8 cellular contexts compared by ENCODE assay signal in genomic region chr12:663293-663871, GRCh38. TPM values are rescaled to one million over a fixed set of nuclear protein-coding genes. Genes with fewer than 3 reads are reported as not detected.
A peak's percentile ranks its signal among the peaks of the same experiment; 100 is the strongest.
DNase-seq lines count a peak whose midpoint lies in the region; ATAC-seq and TF ChIP-seq lines count a peak whose summit lies in the region.

Gene NINJ2, minus strand, starts transcription at chr12:663445. Its CDS starts 85 bp downstream, at chr12:663360.

- peaks cover 9% of the 10 kb centered on the region for H3K27me3 Mint-ChIP-seq in stimulated activated naive CD8-positive, alpha-beta T cell treated with anti-CD3 and anti-CD28 coated beads, Interleukin-15, Interleukin-2, amounts not matched to agents 100 ng/mL and 50 ng/mL, for 24 hours
- H3K27me3 Mint-ChIP-seq in type B pancreatic cell: peaks cover 36% of the 10 kb centered on the region

- H3K27ac Mint-ChIP-seq in stimulated activated naive CD8-positive, alpha-beta T cell treated with anti-CD3 and anti-CD28 coated beads, Interleukin-15, Interleukin-2, amounts not matched to agents 100 ng/mL and 50 ng/mL, for 24 hours: peak within 1 kb of the TSS; percentile 82
- no peak within 1 kb of the TSS for H3K27ac Mint-ChIP-seq in type B pancreatic cell

- TF ChIP-seq CTCF in type B pancreatic cell (conservative IDR thresholded peaks at IDR 0.05): no peak

- peak within 1 kb of the TSS; percentile 73 for H3K4me3 Mint-ChIP-seq in stimulated activated naive CD8-positive, alpha-beta T cell treated with anti-CD3 and anti-CD28 coated beads, Interleukin-15, Interleukin-2, amounts not matched to agents 100 ng/mL and 50 ng/mL, for 24 hours
- no peak within 1 kb of the TSS for H3K4me3 Mint-ChIP-seq in type B pancreatic cell

- no peak for ATAC-seq in GM18498 (IDR thresholded peaks at IDR 0.05; ENCODE audit: unreplicated experiment)

- H3K36me3 ChIP-seq in KOPT-K1 (ENCODE audit: insufficient read depth, low read length): no peaks in the 10 kb centered on the region

- H3K9me3 Mint-ChIP-seq in stimulated activated naive CD8-positive, alpha-beta T cell treated with anti-CD3 and anti-CD28 coated beads, Interleukin-15, Interleukin-2, amounts not matched to agents 100 ng/mL and 50 ng/mL, for 24 hours: no peaks in the 10 kb centered on the region
- no peaks in the 10 kb centered on the region for H3K9me3 Mint-ChIP-seq in type B pancreatic cell

- peaks cover 63% of the 10 kb centered on the region for H3K4me1 Mint-ChIP-seq in stimulated activated naive CD8-positive, alpha-beta T cell treated with anti-CD3 and anti-CD28 coated beads, Interleukin-15, Interleukin-2, amounts not matched to agents 100 ng/mL and 50 ng/mL, for 24 hours (ENCODE audit: low read depth)
- H3K4me1 Mint-ChIP-seq in type B pancreatic cell (ENCODE audit: unreplicated experiment): peaks cover 10% of the 10 kb centered on the region

- no peaks in the 10 kb centered on the region for H3K9me3 ChIP-seq in KOPT-K1 (ENCODE audit: insufficient read depth, low read length, poor library complexity, severe bottlenecking)

- no peaks in the 10 kb centered on the region for H3K36me3 Mint-ChIP-seq in stimulated activated naive CD8-positive, alpha-beta T cell treated with anti-CD3 and anti-CD28 coated beads, Interleukin-15, Interleukin-2, amounts not matched to agents 100 ng/mL and 50 ng/mL, for 24 hours (ENCODE audit: low read depth)
- H3K36me3 Mint-ChIP-seq in type B pancreatic cell: no peaks in the 10 kb centered on the region

- 35 to 62% (median 61%) methylated on average over 17 of the region's 17 CpGs for whole genome bisulfite sequencing in adipose tissue, 3 donors

- H3K27ac ChIP-seq in KOPT-K1 (ENCODE audit: low read depth, low read length, poor library complexity, severe bottlenecking): peak within 1 kb of the TSS; percentile 59
- H3K27ac ChIP-seq in adipose tissue (ENCODE audit: low read depth, low read length): no peak within 1 kb of the TSS

- peak; percentile 74 for DNase-seq in left kidney (ENCODE audit: low read depth, low spot score)
- no peak for DNase-seq in SKM-1 (lab: John Stamatoyannopoulos, UW; ENCODE audit: unreplicated experiment)
- DNase-seq in type B pancreatic cell (ENCODE audit: extremely low spot score, unreplicated experiment): no peak
- no peak for DNase-seq in KG1 (lab: John Stamatoyannopoulos, UW)

RNA-seq across cellular contexts. Expression of gene NINJ2, which starts in this region (rescaled TPM):
- 10 to 100 TPM in 2 of 3 donors, 1 to 10 TPM in 1; 1.4 to 30.5 (median 19.5) TPM for polyA plus RNA-seq in adipose tissue
- total RNA-seq in type B pancreatic cell (ENCODE audit: low replicate concordance): 1.2 TPM in 1 of 2 replicates, not detected in the other
